Comparison of ENCODE assay signal across 7 cellular contexts in the genomic region with DNA sequence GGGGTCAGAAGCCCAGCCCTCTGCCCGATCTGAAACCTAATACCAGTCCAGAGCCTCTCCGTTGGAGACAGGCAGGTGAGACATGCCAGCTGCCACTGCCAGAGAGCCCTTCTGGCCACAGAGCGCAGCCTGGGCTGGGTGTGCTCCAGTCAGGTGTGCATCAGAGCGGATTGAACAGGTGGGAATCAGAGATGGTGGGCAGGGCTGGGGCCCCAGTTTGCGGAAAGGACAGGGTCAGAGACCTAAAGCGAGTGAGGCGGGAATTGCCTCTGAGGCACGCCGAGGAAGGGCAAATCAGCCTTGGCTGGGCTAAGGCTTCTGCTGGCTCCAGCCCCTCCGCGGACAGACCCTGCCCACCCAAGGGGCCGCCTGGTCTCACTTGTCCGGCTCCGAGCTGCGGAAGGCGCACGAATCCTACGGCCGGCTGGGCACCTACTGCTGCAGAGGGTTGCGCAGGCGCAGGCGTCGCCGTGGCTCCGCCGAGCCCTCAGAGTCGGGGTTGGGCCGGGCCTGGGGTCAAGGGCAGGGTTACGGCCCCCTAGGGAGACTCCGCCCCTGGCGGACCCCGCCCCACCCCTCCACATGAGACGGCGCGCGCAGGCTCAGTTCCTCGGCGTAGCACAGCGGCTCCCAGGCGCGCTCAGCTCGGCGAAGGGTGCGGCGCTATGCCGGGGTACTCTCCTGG. TPM values are rescaled to one million over a fixed set of nuclear protein-coding genes. Genes with fewer than 3 reads are reported as not detected.
DNase-seq lines count a peak whose midpoint lies in the region; ATAC-seq and TF ChIP-seq lines count a peak whose summit lies in the region.

No MANE protein-coding gene starts in this region.

- peak overlapping the region; percentile 80 for H4K8ac ChIP-seq in mesenchymal stem cell (ENCODE audit: low read length)

- H3K36me3 ChIP-seq in NT2/D1 (ENCODE audit: insufficient read depth, insufficient read length, low read length) = no peaks in the 10 kb centered on the region
- H3K36me3 ChIP-seq in esophagus squamous epithelium = peaks cover 0 to 4% (median 0%) of the 10 kb centered on the region in 3 donors
- no peaks in the 10 kb centered on the region for H3K36me3 ChIP-seq in mesenchymal stem cell (ENCODE audit: control insufficient read depth in 1 of 2, insufficient read depth in 2 of 2, low read depth in 1 of 2, low read length in 2 of 2)
- peaks cover 0 to 3% (median 0%) of the 10 kb centered on the region in 5 donors for H3K36me3 ChIP-seq in subcutaneous abdominal adipose tissue (ENCODE audit: control insufficient read depth in 5 of 5, insufficient read depth in 5 of 5, low read length in 5 of 5)
- no peaks in the 10 kb centered on the region for H3K36me3 ChIP-seq in PC-3 (ENCODE audit: low read depth, low read length)

- H3K79me1 ChIP-seq in mesenchymal stem cell (replicated peaks; ENCODE audit: low read length, poor library complexity, severe bottlenecking) = no peaks in the 10 kb centered on the region

- POLR2A ChIA-PET in PC-3 (lab: Charles Lee; ENCODE audit: unreplicated experiment) = interaction anchor here (0.7 kb wide), 1 partner anchor 130 kb away, joined by 3 read pairs; no protein-coding TSS in a partner anchor

- H3K4me1 ChIP-seq in NT2/D1 (ENCODE audit: insufficient read depth, insufficient read length) = peaks cover 4% of the 10 kb centered on the region
- H3K4me1 ChIP-seq in esophagus squamous epithelium = peaks cover 0 to 15% (median 0%) of the 10 kb centered on the region in 3 donors
- H3K4me1 ChIP-seq in mesenchymal stem cell (ENCODE audit: control insufficient read depth, insufficient read depth, low read depth, low read length) = peaks cover 22% of the 10 kb centered on the region
- H3K4me1 ChIP-seq in subcutaneous abdominal adipose tissue (ENCODE audit: control insufficient read depth in 5 of 5, insufficient read depth in 5 of 5, low read length in 5 of 5) = peaks cover 0 to 12% (median 10%) of the 10 kb centered on the region in 5 donors
- H3K4me1 ChIP-seq in PC-3 (ENCODE audit: insufficient read depth, low read length) = no peaks in the 10 kb centered on the region

- no peaks in the 10 kb centered on the region for H3K9me2 ChIP-seq in PC-3 (replicated peaks; ENCODE audit: low read length)

- H3K27me3 ChIP-seq in NT2/D1 (ENCODE audit: insufficient read depth, insufficient read length) (peaks cover 67% of the 10 kb centered on the region), esophagus squamous epithelium (peaks cover 0 to 33% (median 9%) of the 10 kb centered on the region in 4 donors), mesenchymal stem cell (ENCODE audit: control insufficient read depth in 1 of 2, insufficient read depth in 1 of 2, low read length in 2 of 2) (peaks cover 29 to 42% of the 10 kb centered on the region in 2 experiments), subcutaneous abdominal adipose tissue (ENCODE audit: control insufficient read depth in 5 of 5, insufficient read depth in 4 of 5, low read length in 5 of 5) (peaks cover 0 to 25% (median 14%) of the 10 kb centered on the region in 5 donors), PC-3 (ENCODE audit: low read length) (no peaks in the 10 kb centered on the region)

- H2BK12ac ChIP-seq in mesenchymal stem cell (ENCODE audit: low read length in 2 of 2) = peak overlapping the region in 1 of 2 experiments; percentile 61

- no peaks in the 10 kb centered on the region for H3F3A ChIP-seq in PC-3 (ENCODE audit: low read length, unreplicated experiment)

- H3K18ac ChIP-seq in mesenchymal stem cell (ENCODE audit: low read depth in 1 of 2, low read length in 2 of 2) = peak overlapping the region in 1 of 2 experiments; percentile 16

- peak; percentile 61 for DNase-seq in NT2/D1 (ENCODE audit: low read depth, low spot score)
- DNase-seq in esophagus squamous epithelium (lab: John Stamatoyannopoulos, UW) = no peak
- peak; percentile 39 for DNase-seq in mesenchymal stem cell
- DNase-seq in PC-3 = no peak
- DNase-seq in T-helper 9 cell = no peak
- DNase-seq in stimulated activated CD4-positive, alpha-beta T cell treated with anti-CD3 and anti-CD28 coated beads, Interleukin-4, amount 100 ng/mL, for 24 hours = no peak

- no peak overlapping the region for H2BK120ac ChIP-seq in mesenchymal stem cell (ENCODE audit: low read depth, low read length)

- H2AK5ac ChIP-seq in mesenchymal stem cell (ENCODE audit: low read length, severe bottlenecking) = no peak overlapping the region

- no peaks in the 10 kb centered on the region for H3K79me2 ChIP-seq in PC-3 (ENCODE audit: low read length)

- peak overlapping the region; percentile 70 for H3K9ac ChIP-seq in NT2/D1 (ENCODE audit: insufficient read length, low read depth)
- H3K9ac ChIP-seq in mesenchymal stem cell (ENCODE audit: low read length) = no peak overlapping the region
- no peak overlapping the region for H3K9ac ChIP-seq in subcutaneous abdominal adipose tissue (ENCODE audit: low read length in 5 of 5)
- H3K9ac ChIP-seq in PC-3 (ENCODE audit: low read length) = no peak overlapping the region

- H2AFZ ChIP-seq in mesenchymal stem cell (ENCODE audit: low read depth, low read length) (peak overlapping the region; percentile 65), PC-3 (ENCODE audit: low read length) (no peak overlapping the region)

- H3K23ac ChIP-seq in mesenchymal stem cell (ENCODE audit: low read length in 2 of 2) = peak overlapping the region in 1 of 2 experiments; percentile 84

- no peak overlapping the region for H3K27ac ChIP-seq in esophagus squamous epithelium
- no peak overlapping the region for H3K27ac ChIP-seq in mesenchymal stem cell (ENCODE audit: low read length, poor library complexity, severe bottlenecking)
- no peak overlapping the region for H3K27ac ChIP-seq in subcutaneous abdominal adipose tissue (ENCODE audit: low read depth, low read length)
- no peak overlapping the region for H3K27ac ChIP-seq in PC-3 (ENCODE audit: low read length)

- no peak for ATAC-seq in PC-3

- peak overlapping the region; percentile 82 for H3K4me2 ChIP-seq in mesenchymal stem cell (ENCODE audit: low read length, poor library complexity, severe bottlenecking)
- H3K4me2 ChIP-seq in PC-3 (ENCODE audit: low read length) = no peak overlapping the region

- H2BK5ac ChIP-seq in mesenchymal stem cell (ENCODE audit: low read depth, low read length, poor library complexity, severe bottlenecking) = no peak overlapping the region

- TF ChIP-seq POLR2A in esophagus squamous epithelium (IDR thresholded peaks at IDR 0.05) = no peak

- H3K4me3 ChIP-seq in NT2/D1 (ENCODE audit: insufficient read length, low read depth) (peak overlapping the region; percentile 37), esophagus squamous epithelium (peak overlapping the region in 3 of 4 donors; percentile 17 to 44 (median 26)), mesenchymal stem cell (ENCODE audit: insufficient read depth in 1 of 2, low read depth in 1 of 2, low read length in 2 of 2) (peak overlapping the region; percentile 48 to 56), subcutaneous abdominal adipose tissue (ENCODE audit: low read depth in 1 of 5, low read length in 5 of 5) (peak overlapping the region in 4 of 5 donors; percentile 34 to 55 (median 43)), PC-3 (ENCODE audit: low read length) (no peak overlapping the region)

- no TSS peak for BruUV-seq in PC-3 (replicated peaks; lab: Mats Ljungman, UMichigan)

- TF ChIP-seq CTCF in esophagus squamous epithelium (IDR thresholded peaks at IDR 0.05) (no peak), PC-3 (conservative IDR thresholded peaks at IDR 0.05; ENCODE audit: low read depth, low read length) (no peak)

- 53 to 64% methylated on average over 3 to 9 of the region's 46 CpGs for WGBS in esophagus squamous epithelium, 2 donors
- WGBS in mesenchymal stem cell = 5% methylated on average over 46 of the region's 46 CpGs

- CTCF ChIA-PET in PC-3 (lab: Charles Lee) = no interaction called here

- no peak overlapping the region for H3K4ac ChIP-seq in mesenchymal stem cell (ENCODE audit: low read depth in 1 of 2, low read length in 2 of 2)

- peak overlapping the region; percentile 7 for H2BK15ac ChIP-seq in mesenchymal stem cell (ENCODE audit: low read depth, poor library complexity, severe bottlenecking)

- no peaks in the 10 kb centered on the region for H4K20me1 ChIP-seq in PC-3 (ENCODE audit: low read length)

- H3K9me3 ChIP-seq in NT2/D1 (ENCODE audit: insufficient read depth, low read length) (no peaks in the 10 kb centered on the region), esophagus squamous epithelium (peaks cover 0 to 6% (median 0%) of the 10 kb centered on the region in 3 donors), mesenchymal stem cell (ENCODE audit: control insufficient read depth, low read length) (peaks cover 4% of the 10 kb centered on the region), subcutaneous abdominal adipose tissue (ENCODE audit: control insufficient read depth in 5 of 5, low read length in 5 of 5) (peaks cover 0 to 3% (median 0%) of the 10 kb centered on the region in 5 donors), PC-3 (ENCODE audit: low read length) (no peaks in the 10 kb centered on the region)

- intact Hi-C loops in esophagus squamous epithelium (cut with DNase I) = no loop called here
- intact Hi-C loops in PC-3 (cut with micrococcal nuclease) = no loop called here

- no peak overlapping the region for H3K14ac ChIP-seq in mesenchymal stem cell (ENCODE audit: low read length in 2 of 2)

- peak overlapping the region; percentile 50 for H4K91ac ChIP-seq in mesenchymal stem cell (ENCODE audit: low read length)

RNA-seq across cellular contexts. Expression of a gene that starts 10.3 kb away (rescaled TPM):
- total RNA-seq in esophagus squamous epithelium (1 to 10 TPM; 3.6 to 5.6 (median 3.9) TPM), PC-3 (2014; rRNA removed) (9.6 and 11.6 TPM in 2 replicates)
- polyA plus RNA-seq in mesenchymal stem cell (2013, experiment 1 of 2) = 3.3 TPM
- 2.7 TPM for polyA plus RNA-seq in mesenchymal stem cell (2013, experiment 2 of 2)

RNA-seq across cellular contexts. Expression of a gene that starts 14.2 kb away (rescaled TPM):
- total RNA-seq in esophagus squamous epithelium (10 to 100 TPM; 15.8 to 27.1 (median 20.6) TPM), PC-3 (2014; rRNA removed) (13.8 and 28.1 TPM in 2 replicates)
- 4.5 TPM for polyA plus RNA-seq in mesenchymal stem cell (2013, experiment 1 of 2)
- 4.5 TPM for polyA plus RNA-seq in mesenchymal stem cell (2013, experiment 2 of 2)

Comparison
In these comparisons a context has a peak if more than half of its experiments do, and no peak if none do; other contexts are left out.
1. DNase-seq: peak in NT2/D1 (single experiment) and mesenchymal stem cell (single experiment); none in esophagus squamous epithelium (single experiment), PC-3 (single experiment), T-helper 9 cell (single experiment) and stimulated activated CD4-positive, alpha-beta T cell treated with anti-CD3 and anti-CD28 coated beads, Interleukin-4, amount 100 ng/mL, for 24 hours (single experiment).